Comparison of ENCODE assay signal across 1 cellular context in the genomic region with DNA sequence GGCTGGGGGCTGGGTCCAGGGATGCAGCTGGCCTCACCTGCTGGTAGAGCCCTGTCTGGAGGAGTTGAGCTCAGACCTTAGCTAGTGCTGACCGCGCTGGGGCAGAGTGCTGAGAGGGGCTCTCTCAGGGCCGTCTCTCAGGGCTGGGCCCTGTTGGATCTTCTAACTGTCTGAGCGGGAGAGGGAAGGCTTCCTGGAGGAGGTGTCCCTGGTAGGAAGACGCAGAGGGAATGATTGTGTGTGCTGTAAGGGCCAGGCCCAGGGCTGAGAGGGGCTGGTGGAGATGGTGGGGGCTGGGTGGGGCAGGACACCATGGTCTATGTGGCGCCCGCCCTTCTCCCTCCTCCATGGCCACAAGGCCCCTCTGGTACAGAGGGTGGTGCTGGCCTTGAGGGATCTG.
TF ChIP-seq lines count a peak whose summit lies in the region.

No MANE protein-coding gene starts in this region.

TF ChIP-seq in HCT116, 20 proteins besides CTCF, POLR2A, EP300 and RAD21:
- TF ChIP-seq SP1 (IDR thresholded peaks at IDR 0.05; ENCODE audit: low read depth) (no peak), YY1 (IDR thresholded peaks at IDR 0.05; ENCODE audit: extremely low read depth, insufficient replicate concordance, low read depth, low read length) (no peak), JUND (IDR thresholded peaks at IDR 0.05) (no peak), SRF (IDR thresholded peaks at IDR 0.05; ENCODE audit: low read depth) (no peak), POLR2AphosphoS5 (IDR thresholded peaks at IDR 0.05; ENCODE audit: low read depth, low read length) (no peak), ELF1 (IDR thresholded peaks at IDR 0.05; ENCODE audit: borderline replicate concordance, low read depth) (no peak), EZH2phosphoT487 (IDR thresholded peaks at IDR 0.05; ENCODE audit: borderline replicate concordance) (no peak), FOSL1 (IDR thresholded peaks at IDR 0.05; ENCODE audit: low read depth) (no peak), SIN3A (IDR thresholded peaks at IDR 0.05; ENCODE audit: low read depth) (no peak)
- TF ChIP-seq, protein P1, sequence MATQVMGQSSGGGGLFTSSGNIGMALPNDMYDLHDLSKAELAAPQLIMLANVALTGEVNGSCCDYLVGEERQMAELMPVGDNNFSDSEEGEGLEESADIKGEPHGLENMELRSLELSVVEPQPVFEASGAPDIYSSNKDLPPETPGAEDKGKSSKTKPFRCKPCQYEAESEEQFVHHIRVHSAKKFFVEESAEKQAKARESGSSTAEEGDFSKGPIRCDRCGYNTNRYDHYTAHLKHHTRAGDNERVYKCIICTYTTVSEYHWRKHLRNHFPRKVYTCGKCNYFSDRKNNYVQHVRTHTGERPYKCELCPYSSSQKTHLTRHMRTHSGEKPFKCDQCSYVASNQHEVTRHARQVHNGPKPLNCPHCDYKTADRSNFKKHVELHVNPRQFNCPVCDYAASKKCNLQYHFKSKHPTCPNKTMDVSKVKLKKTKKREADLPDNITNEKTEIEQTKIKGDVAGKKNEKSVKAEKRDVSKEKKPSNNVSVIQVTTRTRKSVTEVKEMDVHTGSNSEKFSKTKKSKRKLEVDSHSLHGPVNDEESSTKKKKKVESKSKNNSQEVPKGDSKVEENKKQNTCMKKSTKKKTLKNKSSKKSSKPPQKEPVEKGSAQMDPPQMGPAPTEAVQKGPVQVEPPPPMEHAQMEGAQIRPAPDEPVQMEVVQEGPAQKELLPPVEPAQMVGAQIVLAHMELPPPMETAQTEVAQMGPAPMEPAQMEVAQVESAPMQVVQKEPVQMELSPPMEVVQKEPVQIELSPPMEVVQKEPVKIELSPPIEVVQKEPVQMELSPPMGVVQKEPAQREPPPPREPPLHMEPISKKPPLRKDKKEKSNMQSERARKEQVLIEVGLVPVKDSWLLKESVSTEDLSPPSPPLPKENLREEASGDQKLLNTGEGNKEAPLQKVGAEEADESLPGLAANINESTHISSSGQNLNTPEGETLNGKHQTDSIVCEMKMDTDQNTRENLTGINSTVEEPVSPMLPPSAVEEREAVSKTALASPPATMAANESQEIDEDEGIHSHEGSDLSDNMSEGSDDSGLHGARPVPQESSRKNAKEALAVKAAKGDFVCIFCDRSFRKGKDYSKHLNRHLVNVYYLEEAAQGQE (IDR thresholded peaks at IDR 0.05; ENCODE audit: low read depth) = no peak
